Comparison of ENCODE assay signal across 8 cellular contexts in genomic region chr14:73612339-73613045, GRCh38. TPM values are rescaled to one million over a fixed set of nuclear protein-coding genes. Genes with fewer than 3 reads are reported as not detected.
A peak's percentile ranks its signal among the peaks of the same experiment; 100 is the strongest.
DNase-seq lines count a peak whose midpoint lies in the region; ATAC-seq and FAIRE-seq lines count a peak whose summit lies in the region.

Gene ACOT6 (plus strand): TSS chr14:73612517. CDS start chr14:73612572, 55 bp downstream.

- peak within 1 kb of the TSS; percentile 51 for H3K9ac ChIP-seq in BLaER1

- no peak within 1 kb of the TSS for H3K27ac ChIP-seq in BLaER1

- peak within 1 kb of the TSS; percentile 85 for H3K4me2 ChIP-seq in BLaER1

- FAIRE-seq in frontal cortex (lab: Jason Lieb, UNC), result no peak

- H3K4me1 ChIP-seq in BLaER1 (peaks cover 6% of the 10 kb centered on the region; the same call in 1 of the 2 replicates), neuron (ENCODE audit: insufficient read depth, low read length) (peaks cover 14% of the 10 kb centered on the region)

- H3K4me3 ChIP-seq in BLaER1, result peak within 1 kb of the TSS; percentile 73
- H3K4me3 ChIP-seq in neuron (ENCODE audit: low read length), result peak within 1 kb of the TSS; percentile 56

- H3K9me3 ChIP-seq in BLaER1 (peaks cover 4% of the 10 kb centered on the region; the same call in 1 of the 2 replicates), neuron (ENCODE audit: low read length) (no peaks in the 10 kb centered on the region)

- ATAC-seq in GM19328 (IDR thresholded peaks at IDR 0.05; ENCODE audit: unreplicated experiment), result peak; percentile 77

- H3K27me3 ChIP-seq in BLaER1, result peaks cover 34% of the 10 kb centered on the region
- peaks cover 3% of the 10 kb centered on the region for H3K27me3 ChIP-seq in neuron (ENCODE audit: insufficient read depth, low read length)

- H3K36me3 ChIP-seq in BLaER1 (no peaks in the 10 kb centered on the region), neuron (ENCODE audit: insufficient read depth, low read length) (no peaks in the 10 kb centered on the region)

- no peaks in the 10 kb centered on the region for H4K20me1 ChIP-seq in BLaER1

- peak within 1 kb of the TSS; percentile 95 for H2AFZ ChIP-seq in neuron (ENCODE audit: low read depth, low read length)

- DNase-seq in HS-5 (ENCODE audit: low read depth), result peak; percentile 35
- peak; percentile 2 for DNase-seq in SIG-M5 (lab: John Stamatoyannopoulos, UW)
- peak in 3 of 4 experiments; percentile 13 to 62 (median 55) for DNase-seq in activated naive CD4-positive, alpha-beta T cell (lab: John Stamatoyannopoulos, UW)
- peak; percentile 63 to 68 for DNase-seq in frontal cortex (ENCODE audit: low spot score in 2 of 2)
- DNase-seq in stromal cell of bone marrow (ENCODE audit: low read depth), result peak; percentile 40

RNA-seq across cellular contexts. Expression of gene ACOT6, which starts in this region (rescaled TPM):
- not detected for total RNA-seq in frontal cortex

Comparison
In these comparisons a context has a peak if more than half of its experiments do, and no peak if none do; other contexts are left out.
1. Peak in DNase-seq in frontal cortex; RNA of the gene not detected or under 1 TPM.
2. DNase-seq: peak in every context shown above with its lines; median percentile 66 in frontal cortex; 55 in activated naive CD4-positive, alpha-beta T cell; 40 in stromal cell of bone marrow; 35 in HS-5; 2 in SIG-M5.